In genomic region chr9:137179761-137180160, GRCh38 we compare ENCODE assay signal across 1 cellular context.
TF ChIP-seq lines count a peak whose summit lies in the region.

No MANE protein-coding gene starts in this region.

TF ChIP-seq in GM12878, 131 proteins besides CTCF, POLR2A, EP300 and RAD21:
- TF ChIP-seq BCL3 (IDR thresholded peaks at IDR 0.05; ENCODE audit: borderline replicate concordance, insufficient read depth, low read depth, low read length, poor library complexity, severe bottlenecking), result no peak
- TF ChIP-seq E2F8 (IDR thresholded peaks at IDR 0.05; ENCODE audit: low read depth, partially characterized antibody), result no peak
- TF ChIP-seq CHD4 (IDR thresholded peaks at IDR 0.05), result no peak
- TF ChIP-seq HCFC1 (IDR thresholded peaks at IDR 0.05; ENCODE audit: low read length), result no peak
- TF ChIP-seq CHD2 (IDR thresholded peaks at IDR 0.05; ENCODE audit: borderline replicate concordance, low read depth, low read length), result no peak
- no peak for TF ChIP-seq MYC (IDR thresholded peaks at IDR 0.05; ENCODE audit: insufficient read depth, insufficient read length, insufficient replicate concordance, low read length, severe bottlenecking)
- TF ChIP-seq IRF3 (IDR thresholded peaks at IDR 0.05), result no peak
- TF ChIP-seq MEF2B (IDR thresholded peaks at IDR 0.05; ENCODE audit: partially characterized antibody, poor library complexity, severe bottlenecking), result no peak
- TF ChIP-seq TARDBP (IDR thresholded peaks at IDR 0.05; ENCODE audit: borderline replicate concordance), result no peak
- no peak for TF ChIP-seq BHLHE40 (IDR thresholded peaks at IDR 0.05; ENCODE audit: borderline replicate concordance in 1 of 2, low read depth in 2 of 2, low read length in 1 of 2)
- TF ChIP-seq E4F1 (IDR thresholded peaks at IDR 0.05; ENCODE audit: borderline replicate concordance, partially characterized antibody), result no peak
- TF ChIP-seq HDAC2 (IDR thresholded peaks at IDR 0.05), result no peak
- TF ChIP-seq CBFB (IDR thresholded peaks at IDR 0.05; ENCODE audit: low read depth), result no peak
- TF ChIP-seq SREBF2 (IDR thresholded peaks at IDR 0.05; ENCODE audit: low read length), result no peak
- TF ChIP-seq IRF5 (IDR thresholded peaks at IDR 0.05; ENCODE audit: borderline replicate concordance), result no peak
- TF ChIP-seq RCOR1 (conservative IDR thresholded peaks at IDR 0.05; ENCODE audit: low read depth, low read length), result no peak
- no peak for TF ChIP-seq ASH2L (IDR thresholded peaks at IDR 0.05; ENCODE audit: borderline replicate concordance, low read depth)
- no peak for TF ChIP-seq CEBPB (IDR thresholded peaks at IDR 0.05; ENCODE audit: borderline replicate concordance in 1 of 2, low read depth in 2 of 2, low read length in 2 of 2)
- no peak for TF ChIP-seq ATF2 (IDR thresholded peaks at IDR 0.05; ENCODE audit: low read length)
- TF ChIP-seq LARP7 (IDR thresholded peaks at IDR 0.05), result no peak
TF ChIP-seq in GM12878: peak in this region for 0.
